ENCODE assay signal across 1 cellular context in the genomic region with DNA sequence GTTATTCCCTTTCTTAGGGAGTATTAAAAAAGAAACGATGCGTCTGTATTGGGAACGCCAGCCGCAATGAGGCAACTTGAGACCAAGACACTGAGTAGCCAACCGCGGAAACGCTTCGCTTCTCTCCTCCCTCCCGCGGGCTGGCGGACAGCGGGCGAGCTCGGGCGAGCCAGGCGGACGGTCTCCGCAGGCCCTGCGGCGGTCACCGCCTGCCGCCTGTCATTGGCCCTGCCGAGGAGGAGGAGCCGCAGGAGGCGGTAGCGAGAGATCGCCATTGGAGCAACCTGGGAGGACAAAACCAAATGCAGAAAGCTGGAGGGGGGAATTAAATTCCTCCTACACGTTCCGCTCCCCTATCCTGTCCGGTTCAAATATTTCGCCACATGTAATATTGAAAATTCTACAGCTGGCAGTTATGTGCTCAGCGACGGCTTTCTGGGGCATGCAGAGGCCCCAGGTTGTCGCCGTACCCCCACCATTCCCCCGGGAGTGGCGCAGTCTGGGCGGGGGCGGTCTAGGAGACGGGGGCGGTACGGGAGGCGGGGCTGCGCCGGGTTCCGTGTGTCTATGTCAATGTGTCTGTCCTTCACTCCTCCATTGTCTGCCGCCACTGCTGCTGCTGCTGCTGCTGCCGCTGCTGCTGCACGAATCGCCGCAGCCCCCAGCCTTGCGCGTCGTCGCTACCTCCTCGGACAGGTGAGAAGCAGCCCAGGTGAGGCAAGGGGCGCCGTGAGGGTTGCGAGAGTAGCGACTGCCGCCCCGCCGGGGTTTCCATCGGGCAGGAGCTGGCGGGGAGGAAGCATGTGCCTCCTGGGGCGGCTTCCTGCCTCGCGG.
TF ChIP-seq lines count a peak whose summit lies in the region.

A gene (minus strand): TSS at position 162 of the 834 bp plus-strand sequence. CDS start 181 bp downstream, outside the sequence.
A gene (plus strand): TSS at position 589 of the 834 bp plus-strand sequence. CDS start 19,263 bp downstream, outside the sequence.

TF ChIP-seq in GM23338, 12 proteins besides CTCF, POLR2A, EP300 and RAD21 (continued from another document):
- TF ChIP-seq, protein P1, sequence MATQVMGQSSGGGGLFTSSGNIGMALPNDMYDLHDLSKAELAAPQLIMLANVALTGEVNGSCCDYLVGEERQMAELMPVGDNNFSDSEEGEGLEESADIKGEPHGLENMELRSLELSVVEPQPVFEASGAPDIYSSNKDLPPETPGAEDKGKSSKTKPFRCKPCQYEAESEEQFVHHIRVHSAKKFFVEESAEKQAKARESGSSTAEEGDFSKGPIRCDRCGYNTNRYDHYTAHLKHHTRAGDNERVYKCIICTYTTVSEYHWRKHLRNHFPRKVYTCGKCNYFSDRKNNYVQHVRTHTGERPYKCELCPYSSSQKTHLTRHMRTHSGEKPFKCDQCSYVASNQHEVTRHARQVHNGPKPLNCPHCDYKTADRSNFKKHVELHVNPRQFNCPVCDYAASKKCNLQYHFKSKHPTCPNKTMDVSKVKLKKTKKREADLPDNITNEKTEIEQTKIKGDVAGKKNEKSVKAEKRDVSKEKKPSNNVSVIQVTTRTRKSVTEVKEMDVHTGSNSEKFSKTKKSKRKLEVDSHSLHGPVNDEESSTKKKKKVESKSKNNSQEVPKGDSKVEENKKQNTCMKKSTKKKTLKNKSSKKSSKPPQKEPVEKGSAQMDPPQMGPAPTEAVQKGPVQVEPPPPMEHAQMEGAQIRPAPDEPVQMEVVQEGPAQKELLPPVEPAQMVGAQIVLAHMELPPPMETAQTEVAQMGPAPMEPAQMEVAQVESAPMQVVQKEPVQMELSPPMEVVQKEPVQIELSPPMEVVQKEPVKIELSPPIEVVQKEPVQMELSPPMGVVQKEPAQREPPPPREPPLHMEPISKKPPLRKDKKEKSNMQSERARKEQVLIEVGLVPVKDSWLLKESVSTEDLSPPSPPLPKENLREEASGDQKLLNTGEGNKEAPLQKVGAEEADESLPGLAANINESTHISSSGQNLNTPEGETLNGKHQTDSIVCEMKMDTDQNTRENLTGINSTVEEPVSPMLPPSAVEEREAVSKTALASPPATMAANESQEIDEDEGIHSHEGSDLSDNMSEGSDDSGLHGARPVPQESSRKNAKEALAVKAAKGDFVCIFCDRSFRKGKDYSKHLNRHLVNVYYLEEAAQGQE (IDR thresholded peaks at IDR 0.05; ENCODE audit: unreplicated experiment) = peak; percentile 32
- TF ChIP-seq, protein P2, sequence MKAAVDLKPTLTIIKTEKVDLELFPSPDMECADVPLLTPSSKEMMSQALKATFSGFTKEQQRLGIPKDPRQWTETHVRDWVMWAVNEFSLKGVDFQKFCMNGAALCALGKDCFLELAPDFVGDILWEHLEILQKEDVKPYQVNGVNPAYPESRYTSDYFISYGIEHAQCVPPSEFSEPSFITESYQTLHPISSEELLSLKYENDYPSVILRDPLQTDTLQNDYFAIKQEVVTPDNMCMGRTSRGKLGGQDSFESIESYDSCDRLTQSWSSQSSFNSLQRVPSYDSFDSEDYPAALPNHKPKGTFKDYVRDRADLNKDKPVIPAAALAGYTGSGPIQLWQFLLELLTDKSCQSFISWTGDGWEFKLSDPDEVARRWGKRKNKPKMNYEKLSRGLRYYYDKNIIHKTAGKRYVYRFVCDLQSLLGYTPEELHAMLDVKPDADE (IDR thresholded peaks at IDR 0.05) = no peak
- TF ChIP-seq POLR2AphosphoS5 (IDR thresholded peaks at IDR 0.05; ENCODE audit: low read depth) = peak; percentile 98
- TF ChIP-seq, protein P3, sequence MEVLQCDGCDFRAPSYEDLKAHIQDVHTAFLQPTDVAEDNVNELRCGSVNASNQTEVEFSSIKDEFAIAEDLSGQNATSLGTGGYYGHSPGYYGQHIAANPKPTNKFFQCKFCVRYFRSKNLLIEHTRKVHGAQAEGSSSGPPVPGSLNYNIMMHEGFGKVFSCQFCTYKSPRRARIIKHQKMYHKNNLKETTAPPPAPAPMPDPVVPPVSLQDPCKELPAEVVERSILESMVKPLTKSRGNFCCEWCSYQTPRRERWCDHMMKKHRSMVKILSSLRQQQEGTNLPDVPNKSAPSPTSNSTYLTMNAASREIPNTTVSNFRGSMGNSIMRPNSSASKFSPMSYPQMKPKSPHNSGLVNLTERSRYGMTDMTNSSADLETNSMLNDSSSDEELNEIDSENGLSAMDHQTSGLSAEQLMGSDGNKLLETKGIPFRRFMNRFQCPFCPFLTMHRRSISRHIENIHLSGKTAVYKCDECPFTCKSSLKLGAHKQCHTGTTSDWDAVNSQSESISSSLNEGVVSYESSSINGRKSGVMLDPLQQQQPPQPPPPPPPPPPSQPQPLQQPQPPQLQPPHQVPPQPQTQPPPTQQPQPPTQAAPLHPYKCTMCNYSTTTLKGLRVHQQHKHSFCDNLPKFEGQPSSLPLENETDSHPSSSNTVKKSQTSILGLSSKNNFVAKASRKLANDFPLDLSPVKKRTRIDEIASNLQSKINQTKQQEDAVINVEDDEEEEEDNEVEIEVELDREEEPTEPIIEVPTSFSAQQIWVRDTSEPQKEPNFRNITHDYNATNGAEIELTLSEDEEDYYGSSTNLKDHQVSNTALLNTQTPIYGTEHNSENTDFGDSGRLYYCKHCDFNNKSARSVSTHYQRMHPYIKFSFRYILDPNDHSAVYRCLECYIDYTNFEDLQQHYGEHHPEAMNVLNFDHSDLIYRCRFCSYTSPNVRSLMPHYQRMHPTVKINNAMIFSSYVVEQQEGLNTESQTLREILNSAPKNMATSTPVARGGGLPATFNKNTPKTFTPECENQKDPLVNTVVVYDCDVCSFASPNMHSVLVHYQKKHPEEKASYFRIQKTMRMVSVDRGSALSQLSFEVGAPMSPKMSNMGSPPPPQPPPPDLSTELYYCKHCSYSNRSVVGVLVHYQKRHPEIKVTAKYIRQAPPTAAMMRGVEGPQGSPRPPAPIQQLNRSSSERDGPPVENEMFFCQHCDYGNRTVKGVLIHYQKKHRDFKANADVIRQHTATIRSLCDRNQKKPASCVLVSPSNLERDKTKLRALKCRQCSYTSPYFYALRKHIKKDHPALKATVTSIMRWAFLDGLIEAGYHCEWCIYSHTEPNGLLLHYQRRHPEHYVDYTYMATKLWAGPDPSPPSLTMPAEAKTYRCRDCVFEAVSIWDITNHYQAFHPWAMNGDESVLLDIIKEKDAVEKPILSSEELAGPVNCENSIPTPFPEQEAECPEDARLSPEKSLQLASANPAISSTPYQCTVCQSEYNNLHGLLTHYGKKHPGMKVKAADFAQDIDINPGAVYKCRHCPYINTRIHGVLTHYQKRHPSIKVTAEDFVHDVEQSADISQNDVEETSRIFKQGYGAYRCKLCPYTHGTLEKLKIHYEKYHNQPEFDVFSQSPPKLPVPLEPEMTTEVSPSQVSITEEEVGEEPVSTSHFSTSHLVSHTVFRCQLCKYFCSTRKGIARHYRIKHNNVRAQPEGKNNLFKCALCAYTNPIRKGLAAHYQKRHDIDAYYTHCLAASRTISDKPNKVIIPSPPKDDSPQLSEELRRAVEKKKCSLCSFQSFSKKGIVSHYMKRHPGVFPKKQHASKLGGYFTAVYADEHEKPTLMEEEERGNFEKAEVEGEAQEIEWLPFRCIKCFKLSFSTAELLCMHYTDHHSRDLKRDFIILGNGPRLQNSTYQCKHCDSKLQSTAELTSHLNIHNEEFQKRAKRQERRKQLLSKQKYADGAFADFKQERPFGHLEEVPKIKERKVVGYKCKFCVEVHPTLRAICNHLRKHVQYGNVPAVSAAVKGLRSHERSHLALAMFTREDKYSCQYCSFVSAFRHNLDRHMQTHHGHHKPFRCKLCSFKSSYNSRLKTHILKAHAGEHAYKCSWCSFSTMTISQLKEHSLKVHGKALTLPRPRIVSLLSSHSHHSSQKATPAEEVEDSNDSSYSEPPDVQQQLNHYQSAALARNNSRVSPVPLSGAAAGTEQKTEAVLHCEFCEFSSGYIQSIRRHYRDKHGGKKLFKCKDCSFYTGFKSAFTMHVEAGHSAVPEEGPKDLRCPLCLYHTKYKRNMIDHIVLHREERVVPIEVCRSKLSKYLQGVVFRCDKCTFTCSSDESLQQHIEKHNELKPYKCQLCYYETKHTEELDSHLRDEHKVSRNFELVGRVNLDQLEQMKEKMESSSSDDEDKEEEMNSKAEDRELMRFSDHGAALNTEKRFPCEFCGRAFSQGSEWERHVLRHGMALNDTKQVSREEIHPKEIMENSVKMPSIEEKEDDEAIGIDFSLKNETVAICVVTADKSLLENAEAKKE (CRISPR knock-in tag; IDR thresholded peaks at IDR 0.05) = no peak
